ENCODE assay signal across 18 cellular contexts in the genomic region with DNA sequence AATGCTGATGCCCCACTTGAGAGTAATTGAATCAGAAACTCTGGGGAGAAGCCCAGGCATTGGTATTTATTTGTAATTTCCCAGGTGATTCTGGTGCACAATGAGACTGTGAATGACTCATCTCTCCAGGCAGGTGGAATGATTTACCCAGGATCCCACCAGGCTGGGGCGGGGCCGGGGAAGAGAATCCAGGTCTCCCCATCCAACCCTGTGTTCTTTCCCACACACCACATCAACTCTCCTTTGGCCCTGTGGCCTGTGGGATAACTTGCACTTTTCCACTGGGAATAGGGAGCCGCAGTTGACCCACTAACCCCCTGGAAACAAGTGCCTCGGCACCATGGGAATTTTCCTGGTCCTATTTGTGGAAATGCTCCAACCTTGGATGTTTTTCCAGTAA.
DNase-seq lines count a peak whose midpoint lies in the region; ATAC-seq, FAIRE-seq and TF ChIP-seq lines count a peak whose summit lies in the region.
"Had no signal": no experiment of that assay in that cellular context is flagged by ENCODE, and none has a peak within 500 bp of the region (broad histone marks: within the 10 kb centered on the region; RNA-seq: fewer than 3 reads in every experiment).

No MANE protein-coding gene starts in this region.

- H3K27me3 ChIP-seq in heart right ventricle = no peaks in the 10 kb centered on the region
- H3K27me3 ChIP-seq: SJSA1 had no signal

- H3K4me3 Mint-ChIP-seq in activated CD4-positive, alpha-beta T cell treated with anti-CD3 and anti-CD28 coated beads, Interleukin-2, amount 10 ng/mL, durations not matched to agents 24 days and 14 days = no peak overlapping the region
- H3K4me3 Mint-ChIP-seq: CD14-positive monocyte, HFFc6 had no signal

- no peak for FAIRE-seq in frontal cortex (lab: Jason Lieb, UNC)
- FAIRE-seq: G401.6, K562 had no signal

- H3K4me1 ChIP-seq in heart right ventricle = no peaks in the 10 kb centered on the region
- H3K4me1 ChIP-seq: Caco-2, SJSA1 had no signal

- DNase-seq in DMS79 treated with DMSO at 0.1 percent for 48 hours (lab: John Stamatoyannopoulos, UW) = peak; percentile 16
- no peak for DNase-seq in DMS79 (lab: John Stamatoyannopoulos, UW)
- peak; percentile 33 for DNase-seq in COLO668 (lab: John Stamatoyannopoulos, UW; ENCODE audit: unreplicated experiment)
- DNase-seq in NCI-H345 treated with DMSO at 0.1 percent for 48 hours (lab: John Stamatoyannopoulos, UW; ENCODE audit: unreplicated experiment) = peak; percentile 11
- peak; percentile 31 to 33 for DNase-seq in heart right ventricle
- DNase-seq in activated CD4-positive, alpha-beta T cell treated with anti-CD3 and anti-CD28 coated beads, Interleukin-2, amount 10 ng/mL, durations not matched to agents 24 days and 14 days = no peak
- DNase-seq in frontal cortex (ENCODE audit: low spot score in 2 of 2) = no peak
- no peak for DNase-seq in NOMO-1 treated with DMSO at 0.1 percent for 48 hours (lab: John Stamatoyannopoulos, UW; ENCODE audit: unreplicated experiment)
- DNase-seq: 8988T, Caco-2, H7, HFFc6, NCI-H2171 treated with DMSO at 0.1 percent for 48 hours, NCI-H82 had no signal

- H3K4me1 Mint-ChIP-seq in activated CD4-positive, alpha-beta T cell treated with anti-CD3 and anti-CD28 coated beads, Interleukin-2, amount 10 ng/mL, durations not matched to agents 24 days and 14 days = no peaks in the 10 kb centered on the region
- H3K4me1 Mint-ChIP-seq: CD14-positive monocyte had no signal

- H3K27ac ChIP-seq in heart right ventricle = peak overlapping the region in 1 of 10 donors; percentile 31
- H3K27ac ChIP-seq: SJSA1 had no signal

- no peak for TF ChIP-seq CTCF in heart right ventricle (IDR thresholded peaks at IDR 0.05)

- H3K36me3 Mint-ChIP-seq in activated CD4-positive, alpha-beta T cell treated with anti-CD3 and anti-CD28 coated beads, Interleukin-2, amount 10 ng/mL, durations not matched to agents 24 days and 14 days (ENCODE audit: low read depth) = no peaks in the 10 kb centered on the region
- H3K36me3 Mint-ChIP-seq: CD14-positive monocyte had no signal

- no peak overlapping the region for H3K27ac Mint-ChIP-seq in activated CD4-positive, alpha-beta T cell treated with anti-CD3 and anti-CD28 coated beads, Interleukin-2, amount 10 ng/mL, durations not matched to agents 24 days and 14 days
- H3K27ac Mint-ChIP-seq: CD14-positive monocyte, HFFc6 had no signal

- H3K27me3 Mint-ChIP-seq in activated CD4-positive, alpha-beta T cell treated with anti-CD3 and anti-CD28 coated beads, Interleukin-2, amount 10 ng/mL, durations not matched to agents 24 days and 14 days = no peaks in the 10 kb centered on the region

- H3K36me3 ChIP-seq in heart right ventricle = no peaks in the 10 kb centered on the region
- H3K36me3 ChIP-seq: SJSA1 had no signal

- H3K9me3 ChIP-seq in heart right ventricle = no peaks in the 10 kb centered on the region
- H3K9me3 ChIP-seq: Caco-2, SJSA1 had no signal

- ATAC-seq in heart right ventricle = peak in 5 of 8 donors; percentile 37 to 86 (median 64)
- ATAC-seq: K562 had no signal

- 86 to 90% methylated on average over 4 of the region's 4 CpGs for WGBS in heart right ventricle, 2 donors

- H3K9me3 Mint-ChIP-seq in activated CD4-positive, alpha-beta T cell treated with anti-CD3 and anti-CD28 coated beads, Interleukin-2, amount 10 ng/mL, durations not matched to agents 24 days and 14 days = no peaks in the 10 kb centered on the region
- H3K9me3 Mint-ChIP-seq: CD14-positive monocyte had no signal

- intact Hi-C loops in heart right ventricle (cut with DNase I) = loop anchor here in 1 of 10 donors (10.0 kb wide), 1 partner anchor 63 kb away; no protein-coding TSS in a partner anchor
- intact Hi-C loops in activated CD4-positive, alpha-beta T cell treated with anti-CD3 and anti-CD28 coated beads, Interleukin-2, amount 10 ng/mL, durations not matched to agents 24 days and 14 days (cut with micrococcal nuclease) = no loop called here

- no peak overlapping the region for H3K4me3 ChIP-seq in heart right ventricle
- H3K4me3 ChIP-seq: K562, SJSA1 had no signal

Comparison
In these comparisons a context has a peak if more than half of its experiments do, and no peak if none do; other contexts are left out.
1. DNase-seq: peak in DMS79 treated with DMSO at 0.1 percent for 48 hours (single experiment), COLO668 (single experiment), NCI-H345 treated with DMSO at 0.1 percent for 48 hours (single experiment) and heart right ventricle (2 of 2); none in DMS79 (single experiment), activated CD4-positive, alpha-beta T cell treated with anti-CD3 and anti-CD28 coated beads, Interleukin-2, amount 10 ng/mL, durations not matched to agents 24 days and 14 days (single experiment), frontal cortex (0 of 2) and NOMO-1 treated with DMSO at 0.1 percent for 48 hours (single experiment).